In genomic region chr4:40058854-40059253, GRCh38 we compare ENCODE assay signal across 10 cellular contexts. TPM values are rescaled to one million over a fixed set of nuclear protein-coding genes. Genes with fewer than 3 reads are reported as not detected.
A peak's percentile ranks its signal among the peaks of the same experiment; 100 is the strongest.
DNase-seq lines count a peak whose midpoint lies in the region; ATAC-seq, FAIRE-seq and TF ChIP-seq lines count a peak whose summit lies in the region.
"Had no signal": no experiment of that assay in that cellular context is flagged by ENCODE, and none has a peak within 500 bp of the region (broad histone marks: within the 10 kb centered on the region; RNA-seq: fewer than 3 reads in every experiment).

No MANE protein-coding gene starts in this region.

- no TSS peak for BruUV-seq in mammary epithelial cell (replicated peaks; lab: Mats Ljungman, UMichigan)

- H3K9me3 Mint-ChIP-seq in CD4-positive, alpha-beta memory T cell, result no peaks in the 10 kb centered on the region
- H3K9me3 Mint-ChIP-seq in naive thymus-derived CD8-positive, alpha-beta T cell, result no peaks in the 10 kb centered on the region

- peak overlapping the region; percentile 6 for H3K9ac ChIP-seq in HUES6 (ENCODE audit: low read length)
- H3K9ac ChIP-seq in mammary epithelial cell (ENCODE audit: insufficient read depth, low read length), result no peak overlapping the region

- TF ChIP-seq CTCF in mammary epithelial cell (conservative IDR thresholded peaks at IDR 0.05 in 1 of 2, IDR thresholded peaks at IDR 0.05 in 1 of 2; ENCODE audit: extremely low read depth in 1 of 2, insufficient read depth in 1 of 2, low read depth in 1 of 2, low read length in 2 of 2), result no peak
- no peak for TF ChIP-seq CTCF in tibial artery (IDR thresholded peaks at IDR 0.05)

- peak overlapping the region in 3 of 7 donors; percentile 37 to 62 (median 38) for H3K27ac Mint-ChIP-seq in CD4-positive, alpha-beta memory T cell
- H3K27ac Mint-ChIP-seq in naive thymus-derived CD8-positive, alpha-beta T cell, result peak overlapping the region in 3 of 10 donors; percentile 5 to 26 (median 7)

- no peak overlapping the region for H3K4me3 ChIP-seq in CD4-positive, alpha-beta memory T cell (ENCODE audit: low read length in 2 of 2)
- peak overlapping the region; percentile 64 for H3K4me3 ChIP-seq in HUES6 (ENCODE audit: low read depth, low read length)
- H3K4me3 ChIP-seq in mammary epithelial cell (replicated peaks in 1 of 3; ENCODE audit: insufficient read depth in 1 of 3, low read depth in 2 of 3, low read length in 3 of 3), result peak overlapping the region in 2 of 3 experiments; percentile 18 to 66
- no peak overlapping the region for H3K4me3 ChIP-seq in tibial artery

- H3K4me1 Mint-ChIP-seq in CD4-positive, alpha-beta memory T cell, result peaks cover 19 to 48% (median 38%) of the 10 kb centered on the region in 4 donors
- H3K4me1 Mint-ChIP-seq in naive thymus-derived CD8-positive, alpha-beta T cell, result peaks cover 17 to 47% (median 39%) of the 10 kb centered on the region in 4 donors

- peaks cover 3% of the 10 kb centered on the region for H3K79me2 ChIP-seq in mammary epithelial cell (ENCODE audit: insufficient read depth, low read length)

- H3K4me1 ChIP-seq in CD4-positive, alpha-beta memory T cell (ENCODE audit: insufficient read depth, low read length), result peaks cover 36% of the 10 kb centered on the region
- H3K4me1 ChIP-seq in HUES6 (ENCODE audit: control insufficient read depth, insufficient read depth, low read length), result peaks cover 19% of the 10 kb centered on the region
- peaks cover 13% of the 10 kb centered on the region for H3K4me1 ChIP-seq in mammary epithelial cell (ENCODE audit: insufficient read depth, low read length)
- H3K4me1 ChIP-seq in tibial artery, result peaks cover 0 to 28% (median 9%) of the 10 kb centered on the region in 4 donors

- POLR2A ChIA-PET in CD4-positive, alpha-beta memory T cell (lab: Charles Lee; ENCODE audit: partially characterized antibody), result interaction anchor here (0.7 to 1.5 kb wide), 4 partner anchors 14 to 595 kb away, joined by 3 to 4 read pairs (median 3); no protein-coding TSS in a partner anchor
- POLR2A ChIA-PET in naive thymus-derived CD8-positive, alpha-beta T cell (lab: Charles Lee), result interaction anchor here (0.6 to 1.2 kb wide), 3 partner anchors 115 to 600 kb away, joined by 3 to 4 read pairs (median 3); partner anchors contain the start of genes LIAS and RPL9

- H3K9me3 ChIP-seq in CD4-positive, alpha-beta memory T cell (ENCODE audit: control insufficient read depth in 1 of 2, low read length in 2 of 2), result no peaks in the 10 kb centered on the region
- H3K9me3 ChIP-seq in HUES6 (ENCODE audit: control insufficient read depth, insufficient read depth, low read depth, low read length) (no peaks in the 10 kb centered on the region), mammary epithelial cell (replicated peaks; ENCODE audit: insufficient read depth, low read length) (no peaks in the 10 kb centered on the region), tibial artery (no peaks in the 10 kb centered on the region)
- H3K9me3 ChIP-seq: spleen had no signal

- ATAC-seq in naive thymus-derived CD8-positive, alpha-beta T cell, result no peak
- ATAC-seq in HG03139 (IDR thresholded peaks at IDR 0.05; ENCODE audit: unreplicated experiment), result no peak

- dilution Hi-C loops in mammary epithelial cell (cut with HindIII; ENCODE audit: low sequenced_read_pairs), result no loop called here

- no peak for FAIRE-seq in H54 (lab: Jason Lieb, UNC)

- DNase-seq in CD4-positive, alpha-beta memory T cell, result no peak
- DNase-seq in mammary epithelial cell (no peak), tibial artery (no peak), H54 (ENCODE audit: insufficient read length, low spot score) (no peak), MV-4-11 (lab: John Stamatoyannopoulos, UW) (no peak)
- DNase-seq in naive thymus-derived CD8-positive, alpha-beta T cell, result no peak
- DNase-seq: NCI-H1105, spleen had no signal

- H3K36me3 ChIP-seq in CD4-positive, alpha-beta memory T cell (ENCODE audit: insufficient read depth, low read length), result no peaks in the 10 kb centered on the region
- peaks cover 20% of the 10 kb centered on the region for H3K36me3 ChIP-seq in HUES6 (ENCODE audit: control insufficient read depth, insufficient read depth, low read length)
- H3K36me3 ChIP-seq in mammary epithelial cell (ENCODE audit: insufficient read depth, low read length), result no peaks in the 10 kb centered on the region
- no peaks in the 10 kb centered on the region for H3K36me3 ChIP-seq in tibial artery

- WGBS in mammary epithelial cell (ENCODE audit: low coverage, missing lambda C conversion rate), result 58% methylated on average over 14 of the region's 14 CpGs

- H3K4me2 ChIP-seq in mammary epithelial cell (ENCODE audit: insufficient read depth, low read depth, low read length), result peak overlapping the region; percentile 99

- H4K20me1 ChIP-seq in mammary epithelial cell (ENCODE audit: insufficient read depth, low read length), result no peaks in the 10 kb centered on the region

- H3K27ac ChIP-seq in CD4-positive, alpha-beta memory T cell (ENCODE audit: low read depth, low read length), result no peak overlapping the region
- H3K27ac ChIP-seq in HUES6 (ENCODE audit: low read depth, low read length) (no peak overlapping the region), mammary epithelial cell (ENCODE audit: insufficient read depth, low read depth, low read length) (no peak overlapping the region), tibial artery (no peak overlapping the region)

- H3K27me3 ChIP-seq in CD4-positive, alpha-beta memory T cell (ENCODE audit: insufficient read depth, low read length), result no peaks in the 10 kb centered on the region
- H3K27me3 ChIP-seq in HUES6 (ENCODE audit: control insufficient read depth, insufficient read depth, low read length) (no peaks in the 10 kb centered on the region), mammary epithelial cell (ENCODE audit: insufficient read depth, low read length) (no peaks in the 10 kb centered on the region), tibial artery (no peaks in the 10 kb centered on the region)
- H3K27me3 ChIP-seq: spleen had no signal

- H3K36me3 Mint-ChIP-seq in CD4-positive, alpha-beta memory T cell, result peaks cover 15 to 26% of the 10 kb centered on the region in 2 donors
- peaks cover 8 to 27% (median 8%) of the 10 kb centered on the region in 3 donors for H3K36me3 Mint-ChIP-seq in naive thymus-derived CD8-positive, alpha-beta T cell

- CTCF ChIA-PET in CD4-positive, alpha-beta memory T cell (lab: Charles Lee; ENCODE audit: partially characterized antibody), result interaction anchor here (0.6 to 5.4 kb wide), 9 partner anchors 60 to 267 kb away, joined by 3 to 60 read pairs (median 4); no protein-coding TSS in a partner anchor
- CTCF ChIA-PET in mammary epithelial cell (lab: Charles Lee; ENCODE audit: low non-redundant PET), result interaction anchor here (0.7 kb wide), 1 partner anchor 254 kb away, joined by 3 read pairs; no protein-coding TSS in a partner anchor

- intact Hi-C loops in CD4-positive, alpha-beta memory T cell (cut with micrococcal nuclease), result loop anchor here (5.0 kb wide), 5 partner anchors 63 to 602 kb away; partner anchors contain the start of genes LIAS, RPL9 and UGDH
- intact Hi-C loops in mammary epithelial cell (cut with micrococcal nuclease), result no loop called here
- intact Hi-C loops in tibial artery (cut with DNase I; ENCODE audit: low total_unique reads), result loop anchor here (5.0 to 10.0 kb wide), 3 partner anchors 248 to 1156 kb away; partner anchors contain the start of genes APBB2 and UBE2K

- no peak overlapping the region for H2AFZ ChIP-seq in mammary epithelial cell (ENCODE audit: low read depth, low read length)

- in situ Hi-C loops in mammary epithelial cell (cut with MboI; ENCODE audit: low sequenced_read_pairs in 2 of 2), result loop anchor here in 1 of 2 donors (10.0 kb wide), 1 partner anchor 256 kb away; no protein-coding TSS in a partner anchor

- no peaks in the 10 kb centered on the region for H3K27me3 Mint-ChIP-seq in CD4-positive, alpha-beta memory T cell
- H3K27me3 Mint-ChIP-seq in naive thymus-derived CD8-positive, alpha-beta T cell, result no peaks in the 10 kb centered on the region

- no peak for TF ChIP-seq POLR2A in H54 (IDR thresholded peaks at IDR 0.05; ENCODE audit: low read depth, low read length)

- peak overlapping the region; percentile 17 to 80 (median 68) for H3K4me3 Mint-ChIP-seq in CD4-positive, alpha-beta memory T cell
- H3K4me3 Mint-ChIP-seq in naive thymus-derived CD8-positive, alpha-beta T cell, result peak overlapping the region; percentile 26 to 95 (median 64)

RNA-seq across cellular contexts. Expression of gene N4BP2, which starts 2.2 kb away (rescaled TPM):
- total RNA-seq in CD4-positive, alpha-beta memory T cell, result 10 to 100 TPM; 15.0 to 16.7 TPM
- polyA plus RNA-seq in CD4-positive, alpha-beta memory T cell, result 10 to 100 TPM; 14.5 to 14.8 TPM
- 1 to 10 TPM; 5.7 to 5.8 TPM for total RNA-seq in mammary epithelial cell
- 1.4 TPM for polyA plus RNA-seq in mammary epithelial cell
- 4.5 TPM for polyA minus RNA-seq in mammary epithelial cell
- 10 to 100 TPM; 14.8 to 19.0 TPM for total RNA-seq in naive thymus-derived CD8-positive, alpha-beta T cell
- 10 to 100 TPM; 10.7 to 14.3 (median 13.5) TPM for polyA plus RNA-seq in naive thymus-derived CD8-positive, alpha-beta T cell

Comparison
In these comparisons a context has a peak if more than half of its experiments do, and no peak if none do; other contexts are left out.
1. H3K4me3 ChIP-seq: peak in HUES6 (single experiment) and mammary epithelial cell (2 of 3); none in CD4-positive, alpha-beta memory T cell (0 of 2) and tibial artery (0 of 2).